15 cellular contexts compared by ENCODE assay signal in genomic region chr2:86140969-86141392, GRCh38. TPM values are rescaled to one million over a fixed set of nuclear protein-coding genes. Genes with fewer than 3 reads are reported as not detected.
A peak's percentile ranks its signal among the peaks of the same experiment; 100 is the strongest.
DNase-seq lines count a peak whose midpoint lies in the region; ATAC-seq and TF ChIP-seq lines count a peak whose summit lies in the region.
"Had no signal": no experiment of that assay in that cellular context is flagged by ENCODE, and none has a peak within 500 bp of the region (broad histone marks: within the 10 kb centered on the region; RNA-seq: fewer than 3 reads in every experiment).

No MANE protein-coding gene starts in this region.

- DNase-seq in activated T-cell treated with anti-CD3 and anti-CD28 coated beads, Interleukin-2, amount 50 U/mL, for 24 hours, result no peak
- no peak for DNase-seq in activated T-cell treated with anti-CD3 and anti-CD28 coated beads for 4 hours
- no peak for DNase-seq in HFFc6
- DNase-seq in psoas muscle, result peak; percentile 27 to 56
- no peak for DNase-seq in OCI-M2 (lab: John Stamatoyannopoulos, UW; ENCODE audit: unreplicated experiment)
- no peak for DNase-seq in activated effector memory CD4-positive, alpha-beta T cell treated with Interleukin-2 at 50 U/mL for 16 hours
- DNase-seq in GOT3 (lab: John Stamatoyannopoulos, UW), result no peak
- DNase-seq: DMS53; esophagus squamous epithelium; NCI-H1436; NCI-H510A treated with DMSO at 0.1 percent for 48 hours; stimulated activated CD8-positive, alpha-beta memory T cell treated with anti-CD3 and anti-CD28 coated beads, Interleukin-4, amount 100 ng/mL, for 48 hours; upper lobe of left lung had no signal

- no peaks in the 10 kb centered on the region for H3K4me1 ChIP-seq in ectodermal cell (ENCODE audit: control insufficient read depth, insufficient read depth, low read length)
- no peaks in the 10 kb centered on the region for H3K4me1 ChIP-seq in psoas muscle
- H3K4me1 ChIP-seq: esophagus squamous epithelium, upper lobe of left lung had no signal

- H3K9me3 ChIP-seq in ectodermal cell (ENCODE audit: control insufficient read depth, low read length), result no peaks in the 10 kb centered on the region
- no peaks in the 10 kb centered on the region for H3K9me3 ChIP-seq in psoas muscle
- H3K9me3 ChIP-seq: esophagus squamous epithelium, upper lobe of left lung had no signal

- peak overlapping the region; percentile 90 for H3K27ac Mint-ChIP-seq in activated T-cell treated with anti-CD3 and anti-CD28 coated beads, Interleukin-2, amount 50 U/mL, for 24 hours
- peak overlapping the region; percentile 18 for H3K27ac Mint-ChIP-seq in HFFc6
- H3K27ac Mint-ChIP-seq: mesothelial cell of epicardium had no signal

- H3K4me3 ChIP-seq in ectodermal cell (ENCODE audit: insufficient read depth, low read depth, low read length) (no peak overlapping the region), psoas muscle (no peak overlapping the region)
- H3K4me3 ChIP-seq: esophagus squamous epithelium, upper lobe of left lung had no signal

- H3K27me3 ChIP-seq in ectodermal cell (ENCODE audit: control insufficient read depth, insufficient read depth, low read length, poor library complexity, severe bottlenecking) (no peaks in the 10 kb centered on the region), psoas muscle (ENCODE audit: insufficient read depth in 3 of 3, low read length in 2 of 3) (no peaks in the 10 kb centered on the region)
- H3K27me3 ChIP-seq: esophagus squamous epithelium, upper lobe of left lung had no signal

- peaks cover 97% of the 10 kb centered on the region for H3K36me3 Mint-ChIP-seq in activated T-cell treated with anti-CD3 and anti-CD28 coated beads, Interleukin-2, amount 50 U/mL, for 24 hours (ENCODE audit: low read depth)
- H3K36me3 Mint-ChIP-seq in HFFc6 (ENCODE audit: low read depth), result peaks cover 41% of the 10 kb centered on the region; the same call in 1 of the 2 replicates

- peak; percentile 85 to 92 (median 91) for ATAC-seq in psoas muscle

- 90 to 94% methylated on average over 4 of the region's 4 CpGs for WGBS in ectodermal cell, 2 experiments
- WGBS in psoas muscle, 3 donors, result 41 to 70% (median 46%) methylated on average over 4 of the region's 4 CpGs

- H3K36me3 ChIP-seq in ectodermal cell (ENCODE audit: control insufficient read depth, insufficient read depth, low read length) (peaks cover 45% of the 10 kb centered on the region), psoas muscle (ENCODE audit: insufficient read depth in 1 of 2, low read depth in 1 of 2) (peaks cover 43 to 100% of the 10 kb centered on the region in 2 donors)

- H3K4me1 Mint-ChIP-seq in activated T-cell treated with anti-CD3 and anti-CD28 coated beads, Interleukin-2, amount 50 U/mL, for 24 hours (ENCODE audit: low read depth), result peaks cover 21% of the 10 kb centered on the region
- no peaks in the 10 kb centered on the region for H3K4me1 Mint-ChIP-seq in HFFc6 (ENCODE audit: low read depth)
- H3K4me1 Mint-ChIP-seq: mesothelial cell of epicardium had no signal

- intact Hi-C loops in psoas muscle (cut with DNase I), result no loop called here

- no peaks in the 10 kb centered on the region for H3K27me3 Mint-ChIP-seq in activated T-cell treated with anti-CD3 and anti-CD28 coated beads, Interleukin-2, amount 50 U/mL, for 24 hours
- no peaks in the 10 kb centered on the region; the same call in none of the 2 replicates for H3K27me3 Mint-ChIP-seq in HFFc6 (ENCODE audit: insufficient read depth)

- no peak overlapping the region for H3K4me3 Mint-ChIP-seq in activated T-cell treated with anti-CD3 and anti-CD28 coated beads, Interleukin-2, amount 50 U/mL, for 24 hours
- H3K4me3 Mint-ChIP-seq in HFFc6, result no peak overlapping the region
- H3K4me3 Mint-ChIP-seq: mesothelial cell of epicardium had no signal

- no peaks in the 10 kb centered on the region for H3K9me3 Mint-ChIP-seq in activated T-cell treated with anti-CD3 and anti-CD28 coated beads, Interleukin-2, amount 50 U/mL, for 24 hours
- no peaks in the 10 kb centered on the region for H3K9me3 Mint-ChIP-seq in HFFc6
- H3K9me3 Mint-ChIP-seq: mesothelial cell of epicardium had no signal

- peak overlapping the region; percentile 42 for H3K27ac ChIP-seq in ectodermal cell (ENCODE audit: insufficient read depth, low read depth, low read length, poor library complexity, severe bottlenecking)
- peak overlapping the region; percentile 59 for H3K27ac ChIP-seq in psoas muscle
- H3K27ac ChIP-seq: esophagus squamous epithelium, upper lobe of left lung had no signal

- no peak for TF ChIP-seq CTCF in HFFc6 (IDR thresholded peaks at IDR 0.05)
- no peak for TF ChIP-seq CTCF in psoas muscle (IDR thresholded peaks at IDR 0.05)

RNA-seq across cellular contexts. Expression of gene PTCD3, which starts 34.9 kb away (rescaled TPM):
- total RNA-seq in HFFc6 (2021; fragmentation: NEBNext Ultra II Directional; extraction: Animal tissue kit (Norgen Biotek cat#: 25700)), result 10 to 100 TPM; 59.5 to 75.4 (median 69.3) TPM
- polyA plus RNA-seq in ectodermal cell (2013, experiment 1 of 4), result 180 TPM
- polyA plus RNA-seq in ectodermal cell (2013, experiment 2 of 4), result 156 TPM
- polyA plus RNA-seq in ectodermal cell (2013, experiment 3 of 4), result 139 TPM
- 159 TPM for polyA plus RNA-seq in ectodermal cell (2013, experiment 4 of 4)
- 100 to 1,000 TPM in 3 of 4 donors, 10 to 100 TPM in 1; 92.5 to 148 (median 113) TPM for total RNA-seq in psoas muscle
- polyA plus RNA-seq in psoas muscle, result 10 to 100 TPM; 32.8 to 56.3 (median 42.9) TPM

RNA-seq across cellular contexts. Expression of gene POLR1A, which starts 35.3 kb away (rescaled TPM):
- 10 to 100 TPM; 32.2 to 37.6 (median 34.8) TPM for total RNA-seq in HFFc6 (2021; fragmentation: NEBNext Ultra II Directional; extraction: Animal tissue kit (Norgen Biotek cat#: 25700))
- polyA plus RNA-seq in ectodermal cell (2013, experiment 1 of 4), result 30.7 TPM
- 37.3 TPM for polyA plus RNA-seq in ectodermal cell (2013, experiment 2 of 4)
- 18.9 TPM for polyA plus RNA-seq in ectodermal cell (2013, experiment 3 of 4)
- 23.5 TPM for polyA plus RNA-seq in ectodermal cell (2013, experiment 4 of 4)
- 10 to 100 TPM; 27.0 to 41.6 (median 36.8) TPM for total RNA-seq in psoas muscle
- polyA plus RNA-seq in psoas muscle, result 10 to 100 TPM in 2 of 3 donors, 1 to 10 TPM in 1; 6.1 to 15.1 (median 11.9) TPM

RNA-seq across cellular contexts. Expression of gene IMMT, which starts 54.3 kb away (rescaled TPM):
- total RNA-seq in HFFc6 (2021; fragmentation: NEBNext Ultra II Directional; extraction: Animal tissue kit (Norgen Biotek cat#: 25700)), result 10 to 100 TPM; 83.0 to 93.4 (median 87.6) TPM
- 130 TPM for polyA plus RNA-seq in ectodermal cell (2013, experiment 1 of 4)
- polyA plus RNA-seq in ectodermal cell (2013, experiment 2 of 4), result 132 TPM
- polyA plus RNA-seq in ectodermal cell (2013, experiment 3 of 4), result 111 TPM
- polyA plus RNA-seq in ectodermal cell (2013, experiment 4 of 4), result 120 TPM
- total RNA-seq in psoas muscle, result 100 to 1,000 TPM; 141 to 272 (median 167) TPM
- 100 to 1,000 TPM; 132 to 185 (median 148) TPM for polyA plus RNA-seq in psoas muscle

RNA-seq across cellular contexts. Expression of gene MRPL35, which starts 58.3 kb away (rescaled TPM):
- 10 to 100 TPM; 36.3 to 55.3 (median 46.6) TPM for total RNA-seq in HFFc6 (2021; fragmentation: NEBNext Ultra II Directional; extraction: Animal tissue kit (Norgen Biotek cat#: 25700))
- 33.4 TPM for polyA plus RNA-seq in ectodermal cell (2013, experiment 1 of 4)
- 32.2 TPM for polyA plus RNA-seq in ectodermal cell (2013, experiment 2 of 4)
- 25.4 TPM for polyA plus RNA-seq in ectodermal cell (2013, experiment 3 of 4)
- 31.7 TPM for polyA plus RNA-seq in ectodermal cell (2013, experiment 4 of 4)
- total RNA-seq in psoas muscle, result 10 to 100 TPM; 39.7 to 67.4 (median 47.9) TPM
- 10 to 100 TPM; 46.3 to 94.7 (median 65.8) TPM for polyA plus RNA-seq in psoas muscle

Comparison
In these comparisons a context has a peak if more than half of its experiments do, and no peak if none do; other contexts are left out.
1. DNase-seq: peak in psoas muscle (2 of 2); none in activated T-cell treated with anti-CD3 and anti-CD28 coated beads, Interleukin-2, amount 50 U/mL, for 24 hours (single experiment), activated T-cell treated with anti-CD3 and anti-CD28 coated beads for 4 hours (single experiment), HFFc6 (single experiment), OCI-M2 (single experiment), activated effector memory CD4-positive, alpha-beta T cell treated with Interleukin-2 at 50 U/mL for 16 hours (single experiment) and GOT3 (single experiment).